In the genomic region with DNA sequence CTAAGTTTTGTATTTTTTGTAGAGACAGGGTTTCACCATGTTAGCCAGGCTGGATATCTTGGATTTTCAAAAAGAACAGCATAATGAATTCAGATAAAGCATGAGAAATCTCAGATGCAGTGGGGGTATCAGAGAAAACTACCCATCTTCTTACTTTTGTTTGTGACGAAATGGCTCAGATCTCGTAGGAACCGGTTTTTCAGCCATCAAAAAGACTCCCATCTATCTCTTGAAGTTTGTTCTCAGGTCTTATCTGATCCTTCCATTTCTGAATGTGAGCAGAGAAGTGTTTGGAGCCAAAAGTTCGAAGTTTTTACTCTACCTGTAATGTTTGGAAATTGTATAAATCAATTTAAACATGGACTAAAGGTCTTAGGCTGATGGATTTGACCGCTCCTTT, we compare ENCODE assay signal across 1 cellular context.
TF ChIP-seq lines count a peak whose summit lies in the region.

No MANE protein-coding gene starts in this region.

TF ChIP-seq in GM23338, 12 proteins besides CTCF, POLR2A, EP300 and RAD21:
- TF ChIP-seq CREB1 (CRISPR knock-in tag; IDR thresholded peaks at IDR 0.05; ENCODE audit: low read depth) (no peak), ZNF114 (CRISPR knock-in tag; IDR thresholded peaks at IDR 0.05) (no peak), EZH2phosphoT487 (IDR thresholded peaks at IDR 0.05; ENCODE audit: unreplicated experiment) (no peak), POLR2AphosphoS5 (IDR thresholded peaks at IDR 0.05; ENCODE audit: low read depth) (no peak), EZH2 (IDR thresholded peaks at IDR 0.05; ENCODE audit: low read depth, unreplicated experiment) (no peak), ZNF331 (CRISPR knock-in tag; IDR thresholded peaks at IDR 0.05; ENCODE audit: low read depth) (no peak), NANOG (IDR thresholded peaks at IDR 0.05; ENCODE audit: borderline replicate concordance) (no peak), JUNB (IDR thresholded peaks at IDR 0.05; ENCODE audit: unreplicated experiment) (no peak), STAT1 (IDR thresholded peaks at IDR 0.05; ENCODE audit: unreplicated experiment) (no peak)
- TF ChIP-seq, protein P1, sequence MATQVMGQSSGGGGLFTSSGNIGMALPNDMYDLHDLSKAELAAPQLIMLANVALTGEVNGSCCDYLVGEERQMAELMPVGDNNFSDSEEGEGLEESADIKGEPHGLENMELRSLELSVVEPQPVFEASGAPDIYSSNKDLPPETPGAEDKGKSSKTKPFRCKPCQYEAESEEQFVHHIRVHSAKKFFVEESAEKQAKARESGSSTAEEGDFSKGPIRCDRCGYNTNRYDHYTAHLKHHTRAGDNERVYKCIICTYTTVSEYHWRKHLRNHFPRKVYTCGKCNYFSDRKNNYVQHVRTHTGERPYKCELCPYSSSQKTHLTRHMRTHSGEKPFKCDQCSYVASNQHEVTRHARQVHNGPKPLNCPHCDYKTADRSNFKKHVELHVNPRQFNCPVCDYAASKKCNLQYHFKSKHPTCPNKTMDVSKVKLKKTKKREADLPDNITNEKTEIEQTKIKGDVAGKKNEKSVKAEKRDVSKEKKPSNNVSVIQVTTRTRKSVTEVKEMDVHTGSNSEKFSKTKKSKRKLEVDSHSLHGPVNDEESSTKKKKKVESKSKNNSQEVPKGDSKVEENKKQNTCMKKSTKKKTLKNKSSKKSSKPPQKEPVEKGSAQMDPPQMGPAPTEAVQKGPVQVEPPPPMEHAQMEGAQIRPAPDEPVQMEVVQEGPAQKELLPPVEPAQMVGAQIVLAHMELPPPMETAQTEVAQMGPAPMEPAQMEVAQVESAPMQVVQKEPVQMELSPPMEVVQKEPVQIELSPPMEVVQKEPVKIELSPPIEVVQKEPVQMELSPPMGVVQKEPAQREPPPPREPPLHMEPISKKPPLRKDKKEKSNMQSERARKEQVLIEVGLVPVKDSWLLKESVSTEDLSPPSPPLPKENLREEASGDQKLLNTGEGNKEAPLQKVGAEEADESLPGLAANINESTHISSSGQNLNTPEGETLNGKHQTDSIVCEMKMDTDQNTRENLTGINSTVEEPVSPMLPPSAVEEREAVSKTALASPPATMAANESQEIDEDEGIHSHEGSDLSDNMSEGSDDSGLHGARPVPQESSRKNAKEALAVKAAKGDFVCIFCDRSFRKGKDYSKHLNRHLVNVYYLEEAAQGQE (IDR thresholded peaks at IDR 0.05; ENCODE audit: unreplicated experiment) = no peak
- TF ChIP-seq, protein P2, sequence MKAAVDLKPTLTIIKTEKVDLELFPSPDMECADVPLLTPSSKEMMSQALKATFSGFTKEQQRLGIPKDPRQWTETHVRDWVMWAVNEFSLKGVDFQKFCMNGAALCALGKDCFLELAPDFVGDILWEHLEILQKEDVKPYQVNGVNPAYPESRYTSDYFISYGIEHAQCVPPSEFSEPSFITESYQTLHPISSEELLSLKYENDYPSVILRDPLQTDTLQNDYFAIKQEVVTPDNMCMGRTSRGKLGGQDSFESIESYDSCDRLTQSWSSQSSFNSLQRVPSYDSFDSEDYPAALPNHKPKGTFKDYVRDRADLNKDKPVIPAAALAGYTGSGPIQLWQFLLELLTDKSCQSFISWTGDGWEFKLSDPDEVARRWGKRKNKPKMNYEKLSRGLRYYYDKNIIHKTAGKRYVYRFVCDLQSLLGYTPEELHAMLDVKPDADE (IDR thresholded peaks at IDR 0.05) = no peak
- TF ChIP-seq, protein P3, sequence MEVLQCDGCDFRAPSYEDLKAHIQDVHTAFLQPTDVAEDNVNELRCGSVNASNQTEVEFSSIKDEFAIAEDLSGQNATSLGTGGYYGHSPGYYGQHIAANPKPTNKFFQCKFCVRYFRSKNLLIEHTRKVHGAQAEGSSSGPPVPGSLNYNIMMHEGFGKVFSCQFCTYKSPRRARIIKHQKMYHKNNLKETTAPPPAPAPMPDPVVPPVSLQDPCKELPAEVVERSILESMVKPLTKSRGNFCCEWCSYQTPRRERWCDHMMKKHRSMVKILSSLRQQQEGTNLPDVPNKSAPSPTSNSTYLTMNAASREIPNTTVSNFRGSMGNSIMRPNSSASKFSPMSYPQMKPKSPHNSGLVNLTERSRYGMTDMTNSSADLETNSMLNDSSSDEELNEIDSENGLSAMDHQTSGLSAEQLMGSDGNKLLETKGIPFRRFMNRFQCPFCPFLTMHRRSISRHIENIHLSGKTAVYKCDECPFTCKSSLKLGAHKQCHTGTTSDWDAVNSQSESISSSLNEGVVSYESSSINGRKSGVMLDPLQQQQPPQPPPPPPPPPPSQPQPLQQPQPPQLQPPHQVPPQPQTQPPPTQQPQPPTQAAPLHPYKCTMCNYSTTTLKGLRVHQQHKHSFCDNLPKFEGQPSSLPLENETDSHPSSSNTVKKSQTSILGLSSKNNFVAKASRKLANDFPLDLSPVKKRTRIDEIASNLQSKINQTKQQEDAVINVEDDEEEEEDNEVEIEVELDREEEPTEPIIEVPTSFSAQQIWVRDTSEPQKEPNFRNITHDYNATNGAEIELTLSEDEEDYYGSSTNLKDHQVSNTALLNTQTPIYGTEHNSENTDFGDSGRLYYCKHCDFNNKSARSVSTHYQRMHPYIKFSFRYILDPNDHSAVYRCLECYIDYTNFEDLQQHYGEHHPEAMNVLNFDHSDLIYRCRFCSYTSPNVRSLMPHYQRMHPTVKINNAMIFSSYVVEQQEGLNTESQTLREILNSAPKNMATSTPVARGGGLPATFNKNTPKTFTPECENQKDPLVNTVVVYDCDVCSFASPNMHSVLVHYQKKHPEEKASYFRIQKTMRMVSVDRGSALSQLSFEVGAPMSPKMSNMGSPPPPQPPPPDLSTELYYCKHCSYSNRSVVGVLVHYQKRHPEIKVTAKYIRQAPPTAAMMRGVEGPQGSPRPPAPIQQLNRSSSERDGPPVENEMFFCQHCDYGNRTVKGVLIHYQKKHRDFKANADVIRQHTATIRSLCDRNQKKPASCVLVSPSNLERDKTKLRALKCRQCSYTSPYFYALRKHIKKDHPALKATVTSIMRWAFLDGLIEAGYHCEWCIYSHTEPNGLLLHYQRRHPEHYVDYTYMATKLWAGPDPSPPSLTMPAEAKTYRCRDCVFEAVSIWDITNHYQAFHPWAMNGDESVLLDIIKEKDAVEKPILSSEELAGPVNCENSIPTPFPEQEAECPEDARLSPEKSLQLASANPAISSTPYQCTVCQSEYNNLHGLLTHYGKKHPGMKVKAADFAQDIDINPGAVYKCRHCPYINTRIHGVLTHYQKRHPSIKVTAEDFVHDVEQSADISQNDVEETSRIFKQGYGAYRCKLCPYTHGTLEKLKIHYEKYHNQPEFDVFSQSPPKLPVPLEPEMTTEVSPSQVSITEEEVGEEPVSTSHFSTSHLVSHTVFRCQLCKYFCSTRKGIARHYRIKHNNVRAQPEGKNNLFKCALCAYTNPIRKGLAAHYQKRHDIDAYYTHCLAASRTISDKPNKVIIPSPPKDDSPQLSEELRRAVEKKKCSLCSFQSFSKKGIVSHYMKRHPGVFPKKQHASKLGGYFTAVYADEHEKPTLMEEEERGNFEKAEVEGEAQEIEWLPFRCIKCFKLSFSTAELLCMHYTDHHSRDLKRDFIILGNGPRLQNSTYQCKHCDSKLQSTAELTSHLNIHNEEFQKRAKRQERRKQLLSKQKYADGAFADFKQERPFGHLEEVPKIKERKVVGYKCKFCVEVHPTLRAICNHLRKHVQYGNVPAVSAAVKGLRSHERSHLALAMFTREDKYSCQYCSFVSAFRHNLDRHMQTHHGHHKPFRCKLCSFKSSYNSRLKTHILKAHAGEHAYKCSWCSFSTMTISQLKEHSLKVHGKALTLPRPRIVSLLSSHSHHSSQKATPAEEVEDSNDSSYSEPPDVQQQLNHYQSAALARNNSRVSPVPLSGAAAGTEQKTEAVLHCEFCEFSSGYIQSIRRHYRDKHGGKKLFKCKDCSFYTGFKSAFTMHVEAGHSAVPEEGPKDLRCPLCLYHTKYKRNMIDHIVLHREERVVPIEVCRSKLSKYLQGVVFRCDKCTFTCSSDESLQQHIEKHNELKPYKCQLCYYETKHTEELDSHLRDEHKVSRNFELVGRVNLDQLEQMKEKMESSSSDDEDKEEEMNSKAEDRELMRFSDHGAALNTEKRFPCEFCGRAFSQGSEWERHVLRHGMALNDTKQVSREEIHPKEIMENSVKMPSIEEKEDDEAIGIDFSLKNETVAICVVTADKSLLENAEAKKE (CRISPR knock-in tag; IDR thresholded peaks at IDR 0.05) = no peak
